In the genomic region with DNA sequence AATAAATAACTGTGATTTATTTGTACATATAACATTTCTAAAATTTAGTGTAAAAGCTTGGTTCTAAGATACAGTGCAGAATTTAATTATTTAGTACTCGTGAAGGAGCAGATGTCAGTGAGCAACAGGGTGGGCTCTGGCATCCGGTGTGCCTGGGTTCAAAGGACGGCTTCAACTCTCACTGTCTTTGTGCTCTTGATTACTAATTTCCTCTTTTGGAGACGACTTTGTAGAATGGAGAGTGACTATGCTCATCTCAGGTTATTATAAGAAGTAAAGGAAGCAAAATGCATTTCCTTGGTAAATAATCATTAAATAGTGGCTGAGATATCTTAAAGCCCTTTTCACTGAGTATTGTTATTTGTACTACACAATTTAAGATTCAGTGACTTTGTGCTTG, we compare ENCODE assay signal across 23 cellular contexts.
"Had no signal": no experiment of that assay in that cellular context is flagged by ENCODE, and none has a peak within 500 bp of the region (broad histone marks: within the 10 kb centered on the region; RNA-seq: fewer than 3 reads in every experiment).

No MANE protein-coding gene starts in this region.

- H2AFZ ChIP-seq: PC-9 had no signal

- H3K9me3 ChIP-seq: MG63, Peyer's patch, SJCRH30 had no signal

- H3K27me3 ChIP-seq: MG63, Peyer's patch, SJCRH30 had no signal

- H3K4me2 ChIP-seq: PC-9 had no signal

- H3K36me3 Mint-ChIP-seq: IgD-negative memory B cell had no signal

- H3K27me3 Mint-ChIP-seq: IgD-negative memory B cell had no signal

- H3K27ac Mint-ChIP-seq: IgD-negative memory B cell had no signal

- H3K4me3 Mint-ChIP-seq: IgD-negative memory B cell had no signal

- H3K4me1 ChIP-seq: Peyer's patch, SJCRH30 had no signal

- H3K4me3 ChIP-seq: MG63, PC-9, Peyer's patch, SJCRH30 had no signal

- ATAC-seq: Right ventricle myocardium inferior, SK-N-SH treated with all-trans-retinoic acid at 6 μM for 48 hours had no signal

- H3K36me3 ChIP-seq: MG63, Peyer's patch, SJCRH30 had no signal

- H3K27ac ChIP-seq: PC-9, Peyer's patch, SJCRH30 had no signal

- DNase-seq: KBM-7, MG63, NCI-H1092, NCI-H1105 treated with DMSO at 0.1 percent for 48 hours, NCI-H1417 treated with DMSO at 0.1 percent for 48 hours, NCI-H146, NCI-H1694 treated with DMSO at 0.1 percent for 48 hours, NCI-H1930, NCI-H2081, NCI-H2107, NCI-H226, NCI-H446 treated with DMSO at 0.1 percent for 48 hours, NCI-H510A treated with DMSO at 0.1 percent for 48 hours, NCI-H526, OCI-M1, PC-9, Peyer's patch, SHP77 treated with DMSO at 0.1 percent for 48 hours, SJCRH30, T-helper 2 cell had no signal

- H3K4me1 Mint-ChIP-seq: IgD-negative memory B cell had no signal
